Comparison of ENCODE assay signal across 1 cellular context in the genomic region with DNA sequence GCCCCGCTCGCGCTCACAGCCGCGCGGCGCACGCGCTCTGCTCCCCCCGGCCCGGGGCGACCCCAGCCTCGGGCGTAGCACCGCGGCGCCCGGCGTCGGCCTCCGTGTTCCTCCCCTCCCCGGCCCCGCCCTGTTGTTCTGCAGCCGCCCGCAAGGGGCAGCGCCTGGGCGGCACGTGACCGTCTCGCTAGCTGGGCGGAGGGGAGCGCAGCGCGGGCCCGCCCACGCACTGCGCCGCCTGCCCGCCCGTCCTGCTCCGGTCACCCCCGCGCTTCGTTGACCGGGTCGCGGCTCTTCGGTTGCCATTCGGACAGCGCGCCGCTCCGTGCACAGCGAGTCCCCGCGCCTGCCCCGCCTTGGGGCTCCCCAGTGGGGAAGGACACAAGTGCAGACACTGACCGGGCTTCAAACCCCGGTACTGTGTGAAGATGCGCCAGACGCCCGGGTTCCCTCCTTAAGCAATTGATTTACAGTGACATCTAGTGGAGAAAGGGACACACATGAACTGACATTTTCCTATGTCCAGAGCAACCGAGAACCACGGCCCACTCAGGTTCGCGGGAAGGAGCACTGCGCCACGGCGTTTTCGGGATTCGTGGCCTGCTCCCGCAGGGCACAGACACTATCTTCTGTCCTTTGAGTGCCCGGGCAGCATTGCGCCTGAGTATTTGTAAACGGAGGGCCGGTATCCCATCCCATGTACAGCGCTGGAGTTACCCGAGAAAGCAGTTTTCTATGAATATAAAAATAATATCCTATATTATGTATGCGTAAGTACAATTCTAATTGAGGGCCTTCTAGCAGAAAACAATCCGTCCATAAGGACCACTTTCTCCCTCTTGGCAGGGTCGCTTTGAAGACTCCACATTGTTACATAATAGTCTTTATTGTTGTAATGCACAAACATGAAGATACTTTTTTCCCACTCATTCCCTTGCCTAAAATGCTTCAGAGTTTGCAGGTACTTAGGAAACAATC.
TF ChIP-seq lines count a peak whose summit lies in the region.

No MANE protein-coding gene starts in this region.

TF ChIP-seq in H1, 55 proteins besides CTCF, POLR2A, EP300 and RAD21 (continued from another document):
- TF ChIP-seq, protein P1, sequence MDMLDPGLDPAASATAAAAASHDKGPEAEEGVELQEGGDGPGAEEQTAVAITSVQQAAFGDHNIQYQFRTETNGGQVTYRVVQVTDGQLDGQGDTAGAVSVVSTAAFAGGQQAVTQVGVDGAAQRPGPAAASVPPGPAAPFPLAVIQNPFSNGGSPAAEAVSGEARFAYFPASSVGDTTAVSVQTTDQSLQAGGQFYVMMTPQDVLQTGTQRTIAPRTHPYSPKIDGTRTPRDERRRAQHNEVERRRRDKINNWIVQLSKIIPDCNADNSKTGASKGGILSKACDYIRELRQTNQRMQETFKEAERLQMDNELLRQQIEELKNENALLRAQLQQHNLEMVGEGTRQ (IDR thresholded peaks at IDR 0.05; ENCODE audit: low read length), result peak; percentile 94
